13 cellular contexts compared by ENCODE assay signal in genomic region chr3:99418709-99419108, GRCh38.
A peak's percentile ranks its signal among the peaks of the same experiment; 100 is the strongest.
DNase-seq lines count a peak whose midpoint lies in the region; ATAC-seq and TF ChIP-seq lines count a peak whose summit lies in the region.
"Had no signal": no experiment of that assay in that cellular context is flagged by ENCODE, and none has a peak within 500 bp of the region (broad histone marks: within the 10 kb centered on the region; RNA-seq: fewer than 3 reads in every experiment).

No MANE protein-coding gene starts in this region.

- H3K36me3 Mint-ChIP-seq in activated T-cell treated with anti-CD3 and anti-CD28 coated beads, Interleukin-2, amount 50 U/mL, for 4 hours (ENCODE audit: insufficient read depth) = no peaks in the 10 kb centered on the region
- H3K36me3 Mint-ChIP-seq: CD8-positive, alpha-beta T cell; IgD-negative memory B cell had no signal

- in situ Hi-C loops in KBM-7 (cut with MboI; ENCODE audit: low pct_unique_long_range_greater_than_20kb, low sequenced_read_pairs) = no loop called here

- H3K4me1 Mint-ChIP-seq in activated T-cell treated with anti-CD3 and anti-CD28 coated beads, Interleukin-2, amount 50 U/mL, for 4 hours (ENCODE audit: low read depth) = no peaks in the 10 kb centered on the region
- H3K4me1 Mint-ChIP-seq: IgD-negative memory B cell had no signal

- no peak for TF ChIP-seq CTCF in fibroblast of villous mesenchyme (IDR thresholded peaks at IDR 0.05; ENCODE audit: insufficient read depth, low read depth, low read length)

- DNase-seq in fibroblast of villous mesenchyme (ENCODE audit: low read depth) (peak; percentile 47), HK-2 (ENCODE audit: unreplicated experiment) (no peak), KBM-7 (no peak)
- DNase-seq in activated CD4-positive, alpha-beta T cell treated with anti-CD3 and anti-CD28 coated beads, Interleukin-2, amount 50 U/mL, for 1 hour = no peak
- DNase-seq in activated T-cell treated with anti-CD3 and anti-CD28 coated beads, Interleukin-2, amount 50 U/mL, for 4 hours = no peak
- DNase-seq: activated gamma-delta T cell; CD8-positive, alpha-beta T cell; cortex of kidney; heart left ventricle had no signal

- no peaks in the 10 kb centered on the region for H3K27me3 Mint-ChIP-seq in activated T-cell treated with anti-CD3 and anti-CD28 coated beads, Interleukin-2, amount 50 U/mL, for 4 hours (ENCODE audit: low read depth)
- H3K27me3 Mint-ChIP-seq: IgD-negative memory B cell had no signal

- ATAC-seq in GM18867 (IDR thresholded peaks at IDR 0.05; ENCODE audit: unreplicated experiment) (peak; percentile 70), GM21619 (IDR thresholded peaks at IDR 0.05; ENCODE audit: unreplicated experiment) (peak; percentile 78), HG03108 (IDR thresholded peaks at IDR 0.05; ENCODE audit: unreplicated experiment) (peak; percentile 83)
- no peak for ATAC-seq in activated T-cell treated with anti-CD3 and anti-CD28 coated beads, Interleukin-2, amount 50 U/mL, for 4 hours
- ATAC-seq: CD8-positive, alpha-beta T cell had no signal

- H3K4me3 Mint-ChIP-seq in activated T-cell treated with anti-CD3 and anti-CD28 coated beads, Interleukin-2, amount 50 U/mL, for 4 hours = no peak overlapping the region
- H3K4me3 Mint-ChIP-seq: CD8-positive, alpha-beta T cell; IgD-negative memory B cell had no signal

- H3K9me3 Mint-ChIP-seq in activated T-cell treated with anti-CD3 and anti-CD28 coated beads, Interleukin-2, amount 50 U/mL, for 4 hours = no peaks in the 10 kb centered on the region

- no peak overlapping the region for H3K4me3 ChIP-seq in fibroblast of villous mesenchyme (ENCODE audit: low read depth, low read length)
- H3K4me3 ChIP-seq: heart left ventricle had no signal

Comparison
In these comparisons a context has a peak if more than half of its experiments do, and no peak if none do; other contexts are left out.
1. ATAC-seq: peak in GM18867 (single experiment), GM21619 (single experiment) and HG03108 (single experiment); none in activated T-cell treated with anti-CD3 and anti-CD28 coated beads, Interleukin-2, amount 50 U/mL, for 4 hours (0 of 2).